Comparison of ENCODE assay signal across 7 cellular contexts in the genomic region with DNA sequence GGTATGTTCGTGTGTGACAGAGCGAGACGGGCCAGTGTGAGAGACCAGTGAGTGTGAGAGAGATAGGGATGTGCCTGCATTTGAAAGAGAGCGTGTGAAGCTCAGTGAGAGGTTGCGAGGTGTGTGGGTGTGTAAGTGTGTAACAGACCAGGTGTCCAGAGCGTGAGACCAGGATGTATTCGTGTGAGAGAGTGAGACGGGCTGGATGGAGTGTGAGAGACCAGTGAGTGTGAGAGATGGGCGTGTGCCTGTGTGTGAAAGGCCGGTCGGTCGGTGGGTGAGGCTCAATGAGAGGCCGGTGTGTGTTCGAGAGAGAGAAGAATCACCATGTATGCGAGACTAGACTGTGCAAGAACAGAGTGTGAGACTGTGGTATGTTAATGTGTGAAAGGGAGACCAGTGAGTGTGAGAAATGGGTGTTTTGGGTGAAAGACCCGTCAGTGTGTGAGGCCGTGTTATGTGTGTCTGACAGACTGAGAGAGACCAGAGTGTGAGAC. TPM values are rescaled to one million over a fixed set of nuclear protein-coding genes. Genes with fewer than 3 reads are reported as not detected.
A peak's percentile ranks its signal among the peaks of the same experiment; 100 is the strongest.
DNase-seq lines count a peak whose midpoint lies in the region; ATAC-seq and TF ChIP-seq lines count a peak whose summit lies in the region.

No MANE protein-coding gene starts in this region.

- no peaks in the 10 kb centered on the region for H3K27me3 Mint-ChIP-seq in activated CD4-positive, alpha-beta memory T cell treated with anti-CD3 and anti-CD28 coated beads, Interleukin-2, amount 10 ng/mL, durations not matched to agents 7 days and 5 days

- peak overlapping the region; percentile 95 for H3K4me3 ChIP-seq in HUES48 (ENCODE audit: low read depth, low read length)
- H3K4me3 ChIP-seq in mammary epithelial cell (replicated peaks in 1 of 3; ENCODE audit: insufficient read depth in 1 of 3, low read depth in 2 of 3, low read length in 3 of 3), result peak overlapping the region; percentile 46 to 73 (median 55)
- H3K4me3 ChIP-seq in left lung, result peak overlapping the region; percentile 52 to 58
- peak overlapping the region; percentile 71 for H3K4me3 ChIP-seq in thymus (ENCODE audit: low read length)

- no peak overlapping the region for H3K27ac Mint-ChIP-seq in activated CD4-positive, alpha-beta memory T cell treated with anti-CD3 and anti-CD28 coated beads, Interleukin-2, amount 10 ng/mL, durations not matched to agents 7 days and 5 days

- WGBS in mammary epithelial cell (ENCODE audit: low coverage, missing lambda C conversion rate), result 6% methylated on average over 15 of the region's 17 CpGs
- WGBS in thymus, result 8% methylated on average over 17 of the region's 17 CpGs

- intact Hi-C loops in mammary epithelial cell (cut with micrococcal nuclease), result loop anchor here (2.0 to 5.0 kb wide), 2 partner anchors 30 to 59 kb away; partner anchors contain the start of genes ZFP28 and ZNF470
- intact Hi-C loops in left lung (cut with DNase I), result no loop called here

- H3K9me3 ChIP-seq in HUES48 (ENCODE audit: control insufficient read depth, insufficient read depth, low read length) (peaks cover 54% of the 10 kb centered on the region), mammary epithelial cell (replicated peaks; ENCODE audit: insufficient read depth, low read length) (peaks cover 8% of the 10 kb centered on the region), left lung (peaks cover 0 to 81% of the 10 kb centered on the region in 2 donors), thymus (ENCODE audit: control insufficient read depth) (no peaks in the 10 kb centered on the region)

- POLR2A ChIA-PET in activated CD4-positive, alpha-beta memory T cell treated with anti-CD3 and anti-CD28 coated beads, Interleukin-2, amount 10 ng/mL, durations not matched to agents 7 days and 5 days (lab: Charles Lee), result no interaction called here

- H3K4me3 Mint-ChIP-seq in activated CD4-positive, alpha-beta memory T cell treated with anti-CD3 and anti-CD28 coated beads, Interleukin-2, amount 10 ng/mL, durations not matched to agents 7 days and 5 days, result no peak overlapping the region

- DNase-seq in mammary epithelial cell, result no peak
- DNase-seq in left lung, result no peak
- DNase-seq in amniotic stem cell (lab: John Stamatoyannopoulos, UW), result no peak
- DNase-seq in activated CD4-positive, alpha-beta memory T cell treated with anti-CD3 and anti-CD28 coated beads, Interleukin-2, amount 10 ng/mL, durations not matched to agents 7 days and 5 days, result no peak
- no peak for DNase-seq in CD1c-positive myeloid dendritic cell (ENCODE audit: extremely low spot score)

- H2AFZ ChIP-seq in mammary epithelial cell (ENCODE audit: low read depth, low read length), result peak overlapping the region; percentile 95

- BruUV-seq in mammary epithelial cell (replicated peaks; lab: Mats Ljungman, UMichigan), result no TSS peak

- H3K36me3 ChIP-seq in HUES48 (ENCODE audit: control insufficient read depth, insufficient read depth, low read length) (no peaks in the 10 kb centered on the region), mammary epithelial cell (ENCODE audit: insufficient read depth, low read length) (no peaks in the 10 kb centered on the region), left lung (peaks cover 0 to 9% of the 10 kb centered on the region in 2 donors), thymus (ENCODE audit: control insufficient read depth, insufficient read depth) (no peaks in the 10 kb centered on the region)

- H3K27ac ChIP-seq in HUES48 (ENCODE audit: low read depth, low read length), result no peak overlapping the region
- H3K27ac ChIP-seq in mammary epithelial cell (ENCODE audit: insufficient read depth, low read depth, low read length), result no peak overlapping the region
- peak overlapping the region; percentile 91 to 97 for H3K27ac ChIP-seq in left lung
- H3K27ac ChIP-seq in thymus (ENCODE audit: low read depth), result peak overlapping the region; percentile 93

- H3K9ac ChIP-seq in HUES48 (ENCODE audit: low read depth, low read length), result peak overlapping the region; percentile 91; the same call in 1 of the 2 replicates
- H3K9ac ChIP-seq in mammary epithelial cell (ENCODE audit: insufficient read depth, low read length), result peak overlapping the region; percentile 49

- in situ Hi-C loops in mammary epithelial cell (cut with MboI; ENCODE audit: low sequenced_read_pairs in 2 of 2), result no loop called here

- no peaks in the 10 kb centered on the region for H3K79me2 ChIP-seq in mammary epithelial cell (ENCODE audit: insufficient read depth, low read length)

- no peaks in the 10 kb centered on the region for H4K20me1 ChIP-seq in mammary epithelial cell (ENCODE audit: insufficient read depth, low read length)

- H3K4me2 ChIP-seq in mammary epithelial cell (ENCODE audit: insufficient read depth, low read depth, low read length), result peak overlapping the region; percentile 80

- peaks cover 6% of the 10 kb centered on the region for H3K36me3 Mint-ChIP-seq in activated CD4-positive, alpha-beta memory T cell treated with anti-CD3 and anti-CD28 coated beads, Interleukin-2, amount 10 ng/mL, durations not matched to agents 7 days and 5 days (ENCODE audit: low read depth)

- peaks cover 21% of the 10 kb centered on the region for H3K9me3 Mint-ChIP-seq in activated CD4-positive, alpha-beta memory T cell treated with anti-CD3 and anti-CD28 coated beads, Interleukin-2, amount 10 ng/mL, durations not matched to agents 7 days and 5 days

- dilution Hi-C loops in mammary epithelial cell (cut with HindIII; ENCODE audit: low sequenced_read_pairs), result no loop called here

- H3K4me1 ChIP-seq in HUES48 (ENCODE audit: control insufficient read depth, insufficient read depth, low read length), result no peaks in the 10 kb centered on the region; the same call in 1 of the 2 replicates
- H3K4me1 ChIP-seq in mammary epithelial cell (ENCODE audit: insufficient read depth, low read length), result peaks cover 5% of the 10 kb centered on the region
- H3K4me1 ChIP-seq in left lung, result peaks cover 0 to 4% of the 10 kb centered on the region in 2 donors
- peaks cover 3% of the 10 kb centered on the region for H3K4me1 ChIP-seq in thymus (ENCODE audit: control insufficient read depth, insufficient read depth, low read length)

- TF ChIP-seq CTCF in mammary epithelial cell (conservative IDR thresholded peaks at IDR 0.05 in 1 of 2, IDR thresholded peaks at IDR 0.05 in 1 of 2; ENCODE audit: extremely low read depth in 1 of 2, insufficient read depth in 1 of 2, low read depth in 1 of 2, low read length in 2 of 2) (no peak), left lung (IDR thresholded peaks at IDR 0.05) (no peak)

- peaks cover 4% of the 10 kb centered on the region for H3K4me1 Mint-ChIP-seq in activated CD4-positive, alpha-beta memory T cell treated with anti-CD3 and anti-CD28 coated beads, Interleukin-2, amount 10 ng/mL, durations not matched to agents 7 days and 5 days

- CTCF ChIA-PET in mammary epithelial cell (lab: Charles Lee; ENCODE audit: low non-redundant PET), result no interaction called here
- CTCF ChIA-PET in activated CD4-positive, alpha-beta memory T cell treated with anti-CD3 and anti-CD28 coated beads, Interleukin-2, amount 10 ng/mL, durations not matched to agents 7 days and 5 days (lab: Charles Lee), result no interaction called here

- H3K27me3 ChIP-seq in HUES48 (ENCODE audit: control insufficient read depth, insufficient read depth, low read length) (no peaks in the 10 kb centered on the region), mammary epithelial cell (ENCODE audit: insufficient read depth, low read length) (no peaks in the 10 kb centered on the region), left lung (no peaks in the 10 kb centered on the region), thymus (ENCODE audit: control insufficient read depth, insufficient read depth) (no peaks in the 10 kb centered on the region)

- ATAC-seq in left lung, result no peak

RNA-seq across cellular contexts. Expression of gene ZNF471, which starts 0.7 kb away (rescaled TPM):
- total RNA-seq in mammary epithelial cell, result 1 to 10 TPM; 4.3 to 8.2 TPM
- polyA plus RNA-seq in mammary epithelial cell, result 0.78 TPM
- polyA minus RNA-seq in mammary epithelial cell, result not detected
- total RNA-seq in left lung, result 1 to 10 TPM; 2.8 to 7.2 TPM
- 4.6 TPM for polyA plus RNA-seq in thymus
- total RNA-seq in activated CD4-positive, alpha-beta memory T cell treated with anti-CD3 and anti-CD28 coated beads, Interleukin-2, amount 10 ng/mL, durations not matched to agents 7 days and 5 days, result under 1 TPM; 0.13 to 0.28 TPM

RNA-seq across cellular contexts. Expression of gene ZFP28, which starts 30.4 kb away (rescaled TPM):
- 1 to 10 TPM; 8.0 to 9.7 TPM for total RNA-seq in mammary epithelial cell
- polyA plus RNA-seq in mammary epithelial cell, result 1.9 TPM
- polyA minus RNA-seq in mammary epithelial cell, result 1.3 TPM
- 1 to 10 TPM; 6.3 to 7.0 TPM for total RNA-seq in left lung
- polyA plus RNA-seq in thymus, result 6.1 TPM
- total RNA-seq in activated CD4-positive, alpha-beta memory T cell treated with anti-CD3 and anti-CD28 coated beads, Interleukin-2, amount 10 ng/mL, durations not matched to agents 7 days and 5 days, result 1 to 10 TPM; 3.1 to 3.8 TPM

RNA-seq across cellular contexts. Expression of gene ZNF667, which starts 31.2 kb away (rescaled TPM):
- total RNA-seq in mammary epithelial cell, result 1 to 10 TPM; 8.1 to 8.7 TPM
- polyA plus RNA-seq in mammary epithelial cell, result 0.94 TPM
- not detected for polyA minus RNA-seq in mammary epithelial cell
- 1 to 10 TPM; 2.7 to 3.0 TPM for total RNA-seq in left lung
- 4.7 TPM for polyA plus RNA-seq in thymus
- not detected for total RNA-seq in activated CD4-positive, alpha-beta memory T cell treated with anti-CD3 and anti-CD28 coated beads, Interleukin-2, amount 10 ng/mL, durations not matched to agents 7 days and 5 days

RNA-seq across cellular contexts. Expression of gene ZNF470, which starts 58.9 kb away (rescaled TPM):
- total RNA-seq in mammary epithelial cell (1 to 10 TPM; 4.3 to 5.8 TPM), left lung (1 to 10 TPM; 4.2 to 5.8 TPM)
- polyA plus RNA-seq in mammary epithelial cell (0.85 TPM), thymus (7.7 TPM)
- polyA minus RNA-seq in mammary epithelial cell, result 2.3 TPM
- total RNA-seq in activated CD4-positive, alpha-beta memory T cell treated with anti-CD3 and anti-CD28 coated beads, Interleukin-2, amount 10 ng/mL, durations not matched to agents 7 days and 5 days, result 1 to 10 TPM; 2.5 TPM

Comparison
In these comparisons a context has a peak if more than half of its experiments do, and no peak if none do; other contexts are left out.
1. H3K27ac ChIP-seq: peak in left lung (2 of 2) and thymus (single experiment); none in HUES48 (single experiment) and mammary epithelial cell (single experiment).
2. Peak in every context shown above with its lines, with median percentiles within 50 percentile points of each other: H3K4me3 ChIP-seq.